ENCODE assay signal across 23 cellular contexts in the genomic region with DNA sequence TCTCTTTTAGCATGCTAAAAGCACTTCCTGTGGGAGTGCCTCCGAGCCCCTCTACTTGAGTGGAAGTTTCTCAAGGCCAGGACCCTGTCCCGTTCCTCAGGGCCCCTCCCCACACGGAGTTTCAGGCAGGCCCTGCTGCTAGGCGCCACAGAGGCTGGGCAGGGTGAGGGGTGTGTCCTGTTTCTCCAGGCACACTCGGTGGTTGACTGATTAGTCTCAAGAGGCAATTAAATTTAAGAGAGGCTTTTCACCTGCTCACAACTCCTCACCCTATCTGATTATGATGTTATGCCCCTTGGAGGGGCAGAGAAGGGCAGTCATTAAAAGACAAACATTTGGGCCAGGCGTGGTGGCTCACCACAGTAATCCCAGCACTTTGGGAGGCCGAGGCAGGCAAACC.
A peak's percentile ranks its signal among the peaks of the same experiment; 100 is the strongest.
DNase-seq lines count a peak whose midpoint lies in the region; ATAC-seq, FAIRE-seq and TF ChIP-seq lines count a peak whose summit lies in the region.
"Had no signal": no experiment of that assay in that cellular context is flagged by ENCODE, and none has a peak within 500 bp of the region (broad histone marks: within the 10 kb centered on the region; RNA-seq: fewer than 3 reads in every experiment).

No MANE protein-coding gene starts in this region.

- peaks cover 24% of the 10 kb centered on the region for H3K9me1 ChIP-seq in IMR-90 (ENCODE audit: insufficient read depth, low read length)

- no peak overlapping the region for H3K4me3 Mint-ChIP-seq in HFFc6
- H3K4me3 Mint-ChIP-seq: activated B cell treated with CpG ODN at 0.5 μM for 24 hours; activated CD4-positive, alpha-beta memory T cell treated with anti-CD3 and anti-CD28 coated beads for 36 hours; activated naive CD4-positive, alpha-beta T cell treated with anti-CD3 and anti-CD28 coated beads, Interleukin-2, amount 50 U/mL, for 24 hours; naive thymus-derived CD4-positive, alpha-beta T cell; T-helper 17 cell had no signal

- H2AK5ac ChIP-seq in IMR-90 (ENCODE audit: low read depth, low read length) (peak overlapping the region; percentile 79), H1 (ENCODE audit: low read depth, low read length) (no peak overlapping the region)

- H3K23ac ChIP-seq in IMR-90 (ENCODE audit: low read depth, low read length) (no peak overlapping the region), H1 (ENCODE audit: insufficient read length) (no peak overlapping the region)

- H3K4me2 ChIP-seq in IMR-90 (ENCODE audit: low read depth, low read length) (no peak overlapping the region), H1 (ENCODE audit: insufficient read depth in 1 of 2, low read depth in 2 of 2, low read length in 2 of 2) (no peak overlapping the region; a peak in 1 of 4 replicates)

- no peak for TF ChIP-seq EP300 in H1 (IDR thresholded peaks at IDR 0.05; ENCODE audit: borderline replicate concordance in 1 of 2, low read depth in 2 of 2, low read length in 2 of 2)

- intact Hi-C loops in IMR-90 (cut with micrococcal nuclease): no loop called here

- H4K91ac ChIP-seq in IMR-90 (ENCODE audit: insufficient read depth, low read depth, low read length) (no peak overlapping the region), H1 (replicated peaks; ENCODE audit: insufficient read length, low read length) (peak overlapping the region; percentile 39)

- no peaks in the 10 kb centered on the region for H3K79me2 ChIP-seq in H1 (ENCODE audit: control insufficient read depth in 1 of 2, insufficient read depth in 2 of 2, low read length in 2 of 2)
- H3K79me2 ChIP-seq: parathyroid adenoma had no signal

- H3K9me3 ChIP-seq in IMR-90 (ENCODE audit: control insufficient read depth, insufficient read depth, low read length) (no peaks in the 10 kb centered on the region), H1 (ENCODE audit: insufficient read depth in 2 of 2, low read depth in 1 of 2, low read length in 1 of 2) (no peaks in the 10 kb centered on the region), subcutaneous abdominal adipose tissue (ENCODE audit: control insufficient read depth in 5 of 5, low read length in 5 of 5) (no peaks in the 10 kb centered on the region)
- H3K9me3 ChIP-seq: right lobe of liver, tibial nerve had no signal

- dilution Hi-C loops in IMR-90 (cut with HindIII; ENCODE audit: low sequenced_read_pairs, unreplicated experiment): no loop called here

- ATAC-seq in IMR-90 (ENCODE audit: low read depth): no peak
- ATAC-seq in left lobe of liver: no peak
- ATAC-seq: naive thymus-derived CD4-positive, alpha-beta T cell; right lobe of liver; T-helper 17 cell had no signal

- H2AK9ac ChIP-seq in IMR-90 (replicated peaks; ENCODE audit: low read depth, low read length, poor library complexity): peak overlapping the region; percentile 59

- WGBS in IMR-90 (ENCODE audit: extremely low coverage in 2 of 2, insufficient read length in 1 of 2), 2 experiments: no CpG with 5 or more reads among the region's 7 CpGs
- 91% methylated on average over 7 of the region's 7 CpGs; no CpG with 5 or more reads in 1 of the 2 experiments for WGBS in H1 (ENCODE audit: extremely low coverage in 1 of 2, insufficient coverage in 1 of 2, insufficient read length in 1 of 2, insufficient replicate concordance in 2 of 2, low coverage in 1 of 2, low lambda C conversion rate in 2 of 2, missing lambda C conversion rate in 1 of 2), 2 experiments

- no peak overlapping the region for H2BK5ac ChIP-seq in IMR-90 (ENCODE audit: low read depth, low read length, poor library complexity, severe bottlenecking)
- no peak overlapping the region for H2BK5ac ChIP-seq in H1 (ENCODE audit: low read depth, low read length)

- H3K14ac ChIP-seq in IMR-90 (replicated peaks; ENCODE audit: low read depth, low read length): no peak overlapping the region
- H3K14ac ChIP-seq in H1 (ENCODE audit: insufficient read length): no peak overlapping the region

- DNase-seq in IMR-90 (no peak), NCI-H510A (lab: John Stamatoyannopoulos, UW) (peak; percentile 40), H1 (ENCODE audit: low read depth in 1 of 2, low spot score in 2 of 2) (no peak), SKM-1 treated with dmso at 0.1 percent for 144 hours (lab: John Stamatoyannopoulos, UW; ENCODE audit: unreplicated experiment) (no peak), HFFc6 (no peak), left lobe of liver (ENCODE audit: low spot score) (no peak)
- DNase-seq: activated B cell treated with CpG ODN at 0.5 μM for 24 hours; activated CD4-positive, alpha-beta memory T cell treated with anti-CD3 and anti-CD28 coated beads for 36 hours; GM23248; Kasumi-1; mammary epithelial cell; naive thymus-derived CD4-positive, alpha-beta T cell; NCI-H1092; NCI-H226; right lobe of liver; SIG-M5; stimulated activated naive CD4-positive, alpha-beta T cell; T-helper 17 cell had no signal

- no peak for TF ChIP-seq POLR2A in IMR-90 (IDR thresholded peaks at IDR 0.05; ENCODE audit: low read depth, low read length)
- no peak for TF ChIP-seq POLR2A in H1 (IDR thresholded peaks at IDR 0.05; ENCODE audit: control extremely low read depth in 1 of 2, low read depth in 2 of 2, low read length in 2 of 2)

- H2BK20ac ChIP-seq in IMR-90 (ENCODE audit: low read depth, low read length) (0 out of 2 replicates have a peak overlapping the region, but pooled peaks have one; percentile 30), H1 (ENCODE audit: low read length) (no peak overlapping the region)

- H3K4me1 Mint-ChIP-seq in HFFc6 (ENCODE audit: low read depth): peaks cover 58% of the 10 kb centered on the region
- H3K4me1 Mint-ChIP-seq: activated naive CD4-positive, alpha-beta T cell treated with anti-CD3 and anti-CD28 coated beads, Interleukin-2, amount 50 U/mL, for 24 hours had no signal

- H3K27ac ChIP-seq in IMR-90 (ENCODE audit: insufficient read depth, low read length) (no peak overlapping the region), H1 (ENCODE audit: low read depth, low read length) (no peak overlapping the region), subcutaneous abdominal adipose tissue (ENCODE audit: low read depth, low read length) (peak overlapping the region; percentile 77)
- H3K27ac ChIP-seq: GM23248 had no signal

- H3K18ac ChIP-seq in IMR-90 (ENCODE audit: low read depth, low read length): no peak overlapping the region
- no peak overlapping the region; the same call in 1 of the 2 replicates for H3K18ac ChIP-seq in H1 (ENCODE audit: extremely low read depth, low read length)

- H3K36me3 Mint-ChIP-seq in HFFc6 (ENCODE audit: low read depth): no peaks in the 10 kb centered on the region
- H3K36me3 Mint-ChIP-seq: activated CD4-positive, alpha-beta memory T cell treated with anti-CD3 and anti-CD28 coated beads for 36 hours; activated naive CD4-positive, alpha-beta T cell treated with anti-CD3 and anti-CD28 coated beads, Interleukin-2, amount 50 U/mL, for 24 hours; naive thymus-derived CD4-positive, alpha-beta T cell had no signal

- H3K36me3 ChIP-seq in IMR-90 (ENCODE audit: control insufficient read depth, insufficient read depth, low read length) (no peaks in the 10 kb centered on the region), H1 (ENCODE audit: control insufficient read depth in 2 of 4, insufficient read depth in 4 of 4, low read length in 3 of 4) (no peaks in the 10 kb centered on the region), subcutaneous abdominal adipose tissue (ENCODE audit: control insufficient read depth in 5 of 5, insufficient read depth in 5 of 5, low read length in 5 of 5) (no peaks in the 10 kb centered on the region)
- H3K36me3 ChIP-seq: right lobe of liver, tibial nerve had no signal

- in situ Hi-C loops in IMR-90 (cut with MboI; ENCODE audit: low sequenced_read_pairs): loop anchor here (5.0 kb wide), 1 partner anchor 529 kb away; no protein-coding TSS in a partner anchor

- H2BK120ac ChIP-seq in IMR-90 (ENCODE audit: low read depth, low read length) (peak overlapping the region; percentile 42; the same call in 1 of the 2 replicates), H1 (replicated peaks; ENCODE audit: low read depth, low read length) (no peak overlapping the region)

- H3K4me1 ChIP-seq in IMR-90 (ENCODE audit: control insufficient read depth, insufficient read depth, low read length): peaks cover 15% of the 10 kb centered on the region
- H3K4me1 ChIP-seq in H1 (replicated peaks in 1 of 4; ENCODE audit: control insufficient read depth in 3 of 4, insufficient read depth in 4 of 4, low read length in 3 of 4): peaks cover 1 to 19% (median 7%) of the 10 kb centered on the region in 4 experiments
- H3K4me1 ChIP-seq in subcutaneous abdominal adipose tissue (ENCODE audit: control insufficient read depth in 5 of 5, insufficient read depth in 5 of 5, low read length in 5 of 5): peaks cover 16 to 60% (median 41%) of the 10 kb centered on the region in 5 donors
- H3K4me1 ChIP-seq: parathyroid adenoma had no signal

- no peak overlapping the region for H3K56ac ChIP-seq in IMR-90 (ENCODE audit: extremely low read depth, insufficient read depth, low read length)
- H3K56ac ChIP-seq in H1 (replicated peaks; ENCODE audit: insufficient read length, low read depth, low read length): no peak overlapping the region

- POLR2A ChIA-PET in IMR-90 (lab: Charles Lee; ENCODE audit: unreplicated experiment) (no interaction called here), H1 (lab: Charles Lee; ENCODE audit: partially characterized antibody) (interaction anchor here (1.1 to 1.5 kb wide), 4 partner anchors 9 to 149 kb away, joined by 3 to 4 read pairs (median 3); no protein-coding TSS in a partner anchor)

- peak overlapping the region; percentile 33 for H2AFZ ChIP-seq in IMR-90 (replicated peaks; ENCODE audit: low read length, poor library complexity)
- 0 out of 2 replicates have a peak overlapping the region, but pooled peaks have one; percentile 12 for H2AFZ ChIP-seq in H1 (ENCODE audit: low read length)
- H2AFZ ChIP-seq: GM23248, parathyroid adenoma had no signal

- H4K8ac ChIP-seq in IMR-90 (ENCODE audit: low read depth in 2 of 2, low read length in 2 of 2) (no peak overlapping the region), H1 (ENCODE audit: extremely low read depth, insufficient read depth, low read length) (peak overlapping the region; percentile 60; the same call in 1 of the 2 replicates)

- no peak for TF ChIP-seq RAD21 in IMR-90 (IDR thresholded peaks at IDR 0.05; ENCODE audit: low read length)
- TF ChIP-seq RAD21 in H1 (IDR thresholded peaks at IDR 0.05 in 1 of 2, conservative IDR thresholded peaks at IDR 0.05 in 1 of 2; ENCODE audit: low read depth in 2 of 2, low read length in 2 of 2): no peak

- no peak for TF ChIP-seq CTCF in IMR-90 (conservative IDR thresholded peaks at IDR 0.05; ENCODE audit: low read depth, low read length)
- TF ChIP-seq CTCF in H1 (IDR thresholded peaks at IDR 0.05; ENCODE audit: control extremely low read depth in 1 of 3, insufficient read depth in 1 of 3, low read depth in 1 of 3, low read length in 3 of 3): no peak
- no peak for TF ChIP-seq CTCF in HFFc6 (IDR thresholded peaks at IDR 0.05)

- H3K27me3 ChIP-seq in IMR-90 (ENCODE audit: control insufficient read depth, insufficient read depth, low read length) (no peaks in the 10 kb centered on the region), H1 (replicated peaks in 1 of 4; ENCODE audit: control insufficient read depth in 3 of 4, extremely low read depth in 1 of 4, insufficient read depth in 3 of 4, low read length in 3 of 4) (no peaks in the 10 kb centered on the region), subcutaneous abdominal adipose tissue (ENCODE audit: control insufficient read depth in 5 of 5, insufficient read depth in 4 of 5, low read length in 5 of 5) (no peaks in the 10 kb centered on the region)
- H3K27me3 ChIP-seq: right lobe of liver, tibial nerve had no signal

- no TSS peak for BruUV-seq in IMR-90 (replicated peaks; lab: Mats Ljungman, UMichigan)

- no peak overlapping the region for H3K9ac ChIP-seq in IMR-90 (ENCODE audit: low read depth, low read length)
- no peak overlapping the region for H3K9ac ChIP-seq in H1 (replicated peaks in 1 of 4; ENCODE audit: extremely low read depth in 1 of 4, low read depth in 3 of 4, low read length in 3 of 4)
- peak overlapping the region in 1 of 5 donors; percentile 46 for H3K9ac ChIP-seq in subcutaneous abdominal adipose tissue (ENCODE audit: low read length in 5 of 5)
- H3K9ac ChIP-seq: GM23248, parathyroid adenoma had no signal

- H4K20me1 ChIP-seq in IMR-90 (ENCODE audit: insufficient read depth, low read length) (no peaks in the 10 kb centered on the region), H1 (replicated peaks in 1 of 2; ENCODE audit: control insufficient read depth in 1 of 2, insufficient read depth in 2 of 2, low read length in 2 of 2) (no peaks in the 10 kb centered on the region)

- H3K4me3 ChIP-seq in IMR-90 (ENCODE audit: insufficient read depth, low read depth, low read length) (no peak overlapping the region), H1 (ENCODE audit: extremely low read depth in 1 of 4, insufficient read depth in 2 of 4, low read depth in 3 of 4, low read length in 4 of 4) (no peak overlapping the region), subcutaneous abdominal adipose tissue (ENCODE audit: low read depth in 1 of 5, low read length in 5 of 5) (no peak overlapping the region)
- H3K4me3 ChIP-seq: GM23248, right lobe of liver, tibial nerve had no signal

- FAIRE-seq in H1 (lab: Jason Lieb, UNC): no peak
- FAIRE-seq: HTR-8/SVneo had no signal

- H3K23me2 ChIP-seq in H1 (ENCODE audit: low read depth, low read length): no peaks in the 10 kb centered on the region

- H3K79me1 ChIP-seq in IMR-90 (ENCODE audit: low read depth in 1 of 2, low read length in 2 of 2) (peaks cover 0 to 3% of the 10 kb centered on the region in 2 experiments; a peak in 1 of 4 replicates), H1 (ENCODE audit: low read depth, low read length) (no peaks in the 10 kb centered on the region)

- CTCF ChIA-PET in IMR-90 (lab: Yijun Ruan, JAX) (no interaction called here), H1 (lab: Charles Lee; ENCODE audit: partially characterized antibody) (interaction anchor here (0.6 to 7.9 kb wide), 9 partner anchors 8 to 288 kb away, joined by 3 to 58 read pairs (median 3); no protein-coding TSS in a partner anchor)

- H3K27ac Mint-ChIP-seq in HFFc6: no peak overlapping the region
- H3K27ac Mint-ChIP-seq: activated CD4-positive, alpha-beta memory T cell treated with anti-CD3 and anti-CD28 coated beads for 36 hours; activated naive CD4-positive, alpha-beta T cell treated with anti-CD3 and anti-CD28 coated beads, Interleukin-2, amount 50 U/mL, for 24 hours; T-helper 17 cell had no signal

- no peaks in the 10 kb centered on the region; the same call in 1 of the 2 replicates for H3K27me3 Mint-ChIP-seq in HFFc6 (ENCODE audit: insufficient read depth)
- H3K27me3 Mint-ChIP-seq: activated B cell treated with CpG ODN at 0.5 μM for 24 hours; activated CD4-positive, alpha-beta memory T cell treated with anti-CD3 and anti-CD28 coated beads for 36 hours; activated naive CD4-positive, alpha-beta T cell treated with anti-CD3 and anti-CD28 coated beads, Interleukin-2, amount 50 U/mL, for 24 hours had no signal

- H2BK15ac ChIP-seq in IMR-90 (ENCODE audit: low read depth, low read length) (no peak overlapping the region; the same call in 2 of the 3 replicates), H1 (ENCODE audit: low read length) (no peak overlapping the region)

- H3K4ac ChIP-seq in IMR-90 (ENCODE audit: low read depth, low read length) (peak overlapping the region; percentile 69), H1 (replicated peaks; ENCODE audit: insufficient read length, low read depth, low read length) (no peak overlapping the region)

- H4K5ac ChIP-seq in IMR-90 (ENCODE audit: low read depth, low read length) (no peak overlapping the region), H1 (ENCODE audit: insufficient read length, low read depth, low read length) (no peak overlapping the region)

- H3K9me3 Mint-ChIP-seq in HFFc6: no peaks in the 10 kb centered on the region
- H3K9me3 Mint-ChIP-seq: activated B cell treated with CpG ODN at 0.5 μM for 24 hours; activated CD4-positive, alpha-beta memory T cell treated with anti-CD3 and anti-CD28 coated beads for 36 hours; activated naive CD4-positive, alpha-beta T cell treated with anti-CD3 and anti-CD28 coated beads, Interleukin-2, amount 50 U/mL, for 24 hours had no signal

- peak overlapping the region; percentile 53; the same call in 1 of the 2 replicates for H2BK12ac ChIP-seq in H1 (ENCODE audit: low read depth, low read length)
